30 cellular contexts compared by ENCODE assay signal in genomic region chr7:55345292-55345691, GRCh38.
"Had no signal": no experiment of that assay in that cellular context is flagged by ENCODE, and none has a peak within 500 bp of the region (broad histone marks: within the 10 kb centered on the region; RNA-seq: fewer than 3 reads in every experiment).

No MANE protein-coding gene starts in this region.

- H3K36me3 Mint-ChIP-seq: mesothelial cell of epicardium; naive B cell; natural killer cell; neural progenitor cell; stimulated activated naive B cell treated with anti-CD40 and anti-IgM and Interleukin-4, amounts not matched to agents 10 μg/mL and 1 μg/mL and 100 μg/mL, for 72 hours had no signal

- H2AFZ ChIP-seq: neural progenitor cell, parathyroid adenoma had no signal

- H3K27ac ChIP-seq: left lung, neural progenitor cell, neutrophil, parathyroid adenoma, psoas muscle, skin epidermis, stomach, thoracic aorta, tibial artery, upper lobe of right lung, uterus had no signal

- H3K9me3 Mint-ChIP-seq: natural killer cell had no signal

- H3K27ac Mint-ChIP-seq: mesothelial cell of epicardium; naive B cell; natural killer cell; nephron progenitor cell; neural progenitor cell; stimulated activated naive B cell treated with anti-CD40 and anti-IgM and Interleukin-4, amounts not matched to agents 10 μg/mL and 1 μg/mL and 100 μg/mL, for 72 hours had no signal

- ATAC-seq: left colon; left lung; psoas muscle; sciatic nerve; stimulated activated naive B cell treated with anti-CD40 and anti-IgM and Interleukin-4, amounts not matched to agents 10 μg/mL and 1 μg/mL and 100 μg/mL, for 72 hours; stimulated activated naive CD8-positive, alpha-beta T cell treated with anti-CD3 and anti-CD28 coated beads, Interleukin-15, Interleukin-2, amounts not matched to agents 100 U/mL and 50 U/mL, for 24 hours; upper lobe of right lung had no signal

- H3K79me2 ChIP-seq: parathyroid adenoma had no signal

- H3K4me1 ChIP-seq: left lung, psoas muscle, stomach, tibial artery, upper lobe of right lung, uterus had no signal

- H3K4me2 ChIP-seq: neural progenitor cell had no signal

- H3K9me3 ChIP-seq: neutrophil, psoas muscle, thoracic aorta, tibial artery, upper lobe of right lung, uterus had no signal

- H3K4me1 Mint-ChIP-seq: naive B cell; natural killer cell; stimulated activated naive B cell treated with anti-CD40 and anti-IgM and Interleukin-4, amounts not matched to agents 10 μg/mL and 1 μg/mL and 100 μg/mL, for 72 hours had no signal

- H3K27me3 ChIP-seq: neural progenitor cell, upper lobe of right lung, uterus had no signal

- H3K4me3 ChIP-seq: left lung, lung, neural progenitor cell, psoas muscle, skin epidermis, stomach, thoracic aorta, tibial artery, upper lobe of right lung, uterus had no signal

- DNase-seq: hippocampal formation; kidney glomerular epithelial cell; left colon; left lung; mesendoderm; naive B cell; natural killer cell; nephron progenitor cell; occipital lobe; psoas muscle; right cardiac atrium; stimulated activated CD4-positive, alpha-beta T cell treated with anti-CD3 and anti-CD28 coated beads, Interleukin-12 subunit alpha, Interleukin-12 subunit beta, amount 100 ng/mL, for 4 hours; stimulated activated CD4-positive, alpha-beta T cell treated with anti-CD3 and anti-CD28 coated beads, Interleukin-15, amount 100 ng/mL, for 24 hours; stimulated activated CD4-positive, alpha-beta T cell treated with anti-CD3 and anti-CD28 coated beads, Interleukin-2, amount 100 ng/mL, for 24 hours; stimulated activated CD4-positive, alpha-beta T cell treated with anti-CD3 and anti-CD28 coated beads, Interleukin-4, amount 100 ng/mL, for 1 hour; stimulated activated naive B cell treated with anti-CD40 and anti-IgM and Interleukin-4, amounts not matched to agents 10 μg/mL and 1 μg/mL and 100 μg/mL, for 72 hours; stimulated activated naive CD8-positive, alpha-beta T cell treated with anti-CD3 and anti-CD28 coated beads, Interleukin-15, Interleukin-2, amounts not matched to agents 100 U/mL and 50 U/mL, for 24 hours; stomach; tibial artery; trophoblast cell; upper lobe of right lung; uterus had no signal

- H3K4me3 Mint-ChIP-seq: mesothelial cell of epicardium; naive B cell; natural killer cell; nephron progenitor cell; neural progenitor cell; stimulated activated naive B cell treated with anti-CD40 and anti-IgM and Interleukin-4, amounts not matched to agents 10 μg/mL and 1 μg/mL and 100 μg/mL, for 72 hours had no signal

- H3K36me3 ChIP-seq: left lung, neural progenitor cell, neutrophil, stomach, thoracic aorta, tibial artery, upper lobe of right lung, uterus had no signal
